16 cellular contexts compared by ENCODE assay signal in genomic region chr11:83374311-83374710, GRCh38.
DNase-seq lines count a peak whose midpoint lies in the region; FAIRE-seq lines count a peak whose summit lies in the region.
"Had no signal": no experiment of that assay in that cellular context is flagged by ENCODE, and none has a peak within 500 bp of the region (broad histone marks: within the 10 kb centered on the region; RNA-seq: fewer than 3 reads in every experiment).

No MANE protein-coding gene starts in this region.

- peak; percentile 60 for DNase-seq in Ammon's horn (ENCODE audit: low spot score)
- DNase-seq in frontal cortex (ENCODE audit: low spot score in 2 of 2) = no peak
- peak; percentile 43 for DNase-seq in midbrain (lab: John Stamatoyannopoulos, UW)
- DNase-seq in superior temporal gyrus (ENCODE audit: extremely low spot score) = peak; percentile 74
- no peak for DNase-seq in DMS53 (lab: John Stamatoyannopoulos, UW)
- DNase-seq in HTR-8/SVneo (ENCODE audit: insufficient read length, low spot score) = no peak
- DNase-seq in NCI-H2107 treated with DMSO at 0.1 percent for 48 hours (lab: John Stamatoyannopoulos, UW; ENCODE audit: unreplicated experiment) = no peak
- DNase-seq: 8988T; Calu3; CD8-positive, alpha-beta T cell; DND-41; EL; GOT3; H7; HFFc6 had no signal

- FAIRE-seq in frontal cortex (lab: Jason Lieb, UNC) (peak; percentile 89), HTR-8/SVneo (lab: Jason Lieb, UNC) (no peak)
- FAIRE-seq: GM12878 had no signal

Comparison
In these comparisons a context has a peak if more than half of its experiments do, and no peak if none do; other contexts are left out.
1. DNase-seq: peak in Ammon's horn (single experiment), midbrain (single experiment) and superior temporal gyrus (single experiment); none in frontal cortex (0 of 2), DMS53 (single experiment), HTR-8/SVneo (single experiment) and NCI-H2107 treated with DMSO at 0.1 percent for 48 hours (single experiment).